ENCODE assay signal across 8 cellular contexts in the genomic region with DNA sequence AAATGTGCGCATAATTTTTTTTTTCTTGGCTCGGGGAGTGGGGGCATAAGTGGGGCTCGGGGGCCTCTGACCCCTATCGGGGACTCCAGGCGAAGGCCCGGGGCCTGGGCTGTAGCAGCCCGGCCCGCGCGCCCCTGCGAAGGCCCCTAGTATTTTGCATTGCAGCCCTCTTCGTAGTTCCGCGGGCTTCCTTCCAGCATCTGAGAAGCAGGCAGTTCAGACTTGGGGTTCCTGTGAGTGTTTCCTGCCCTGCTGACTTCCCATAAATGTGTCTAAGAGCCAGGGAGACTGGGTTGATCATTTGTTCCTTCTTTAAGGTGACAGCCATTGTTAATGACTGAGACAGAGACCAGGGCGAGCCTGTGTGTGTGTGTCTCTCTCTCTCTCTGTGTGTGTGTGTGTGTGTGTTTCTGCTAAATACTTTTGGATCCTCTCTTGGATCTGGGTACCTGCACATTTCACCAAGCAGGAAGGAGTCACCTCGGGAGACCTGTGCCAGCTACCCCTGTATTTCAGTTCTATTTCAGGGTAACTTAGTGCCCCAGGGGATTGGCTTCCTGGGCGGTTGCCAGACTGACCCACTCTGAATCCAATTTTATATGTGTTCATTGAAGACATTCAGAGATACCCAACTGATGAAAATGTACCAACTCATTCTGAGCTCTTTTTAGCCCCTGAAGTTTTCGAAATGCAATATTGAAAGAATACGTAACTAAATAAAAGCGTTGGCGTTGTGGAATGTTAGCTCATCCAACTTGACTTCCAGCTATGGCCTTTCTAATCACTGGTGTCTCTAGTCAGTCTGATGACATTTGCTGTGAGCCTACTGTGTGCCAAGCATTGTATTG. TPM values are rescaled to one million over a fixed set of nuclear protein-coding genes. Genes with fewer than 3 reads are reported as not detected.
A peak's percentile ranks its signal among the peaks of the same experiment; 100 is the strongest.
DNase-seq lines count a peak whose midpoint lies in the region; TF ChIP-seq lines count a peak whose summit lies in the region.

No MANE protein-coding gene starts in this region.

- in situ Hi-C loops in GM23248 (cut with MboI): no loop called here

- peak overlapping the region; percentile 81 for H3K4me2 ChIP-seq in GM23248 (ENCODE audit: unreplicated experiment)
- H3K4me2 ChIP-seq in KMS-11: peak overlapping the region; percentile 46
- H3K4me2 ChIP-seq in mesenchymal stem cell (ENCODE audit: low read length, poor library complexity, severe bottlenecking): peak overlapping the region; percentile 77

- peaks cover 8% of the 10 kb centered on the region for H3K4me1 ChIP-seq in GM23248 (ENCODE audit: insufficient read depth)
- H3K4me1 ChIP-seq in KMS-11 (ENCODE audit: low read depth, poor library complexity, severe bottlenecking): peaks cover 10% of the 10 kb centered on the region
- H3K4me1 ChIP-seq in mesenchymal stem cell (ENCODE audit: control insufficient read depth, insufficient read depth, low read depth, low read length): peaks cover 4% of the 10 kb centered on the region
- H3K4me1 ChIP-seq in stomach: peaks cover 8 to 39% (median 14%) of the 10 kb centered on the region in 4 donors

- no peak overlapping the region for H4K91ac ChIP-seq in mesenchymal stem cell (ENCODE audit: low read length)

- H3K27me3 Mint-ChIP-seq in endothelial cell (ENCODE audit: unreplicated experiment): peaks cover 9% of the 10 kb centered on the region

- H3K36me3 ChIP-seq in GM23248 (ENCODE audit: low read depth) (no peaks in the 10 kb centered on the region; the same call in 1 of the 2 replicates), KMS-11 (ENCODE audit: insufficient read depth) (no peaks in the 10 kb centered on the region), mesenchymal stem cell (ENCODE audit: control insufficient read depth in 1 of 2, insufficient read depth in 2 of 2, low read depth in 1 of 2, low read length in 2 of 2) (no peaks in the 10 kb centered on the region), stomach (no peaks in the 10 kb centered on the region)

- WGBS in GM23248 (ENCODE audit: low coverage in 1 of 2, low lambda C conversion rate in 2 of 2, missing lambda C conversion rate in 2 of 2), 2 experiments: 11 to 19% methylated on average over 14 to 21 of the region's 21 CpGs
- 24% methylated on average over 21 of the region's 21 CpGs for WGBS in mesenchymal stem cell
- WGBS in stomach, 5 donors: 19 to 38% (median 20%) methylated on average over 9 to 21 of the region's 21 CpGs

- peaks cover 38% of the 10 kb centered on the region for H3K4me1 Mint-ChIP-seq in endothelial cell (ENCODE audit: unreplicated experiment)

- peak overlapping the region; percentile 83 for H3K27ac ChIP-seq in GM23248
- H3K27ac ChIP-seq in KMS-11: peak overlapping the region; percentile 26
- no peak overlapping the region for H3K27ac ChIP-seq in mesenchymal stem cell (ENCODE audit: low read length, poor library complexity, severe bottlenecking)
- peak overlapping the region; percentile 86 to 94 (median 92) for H3K27ac ChIP-seq in stomach

- H2BK5ac ChIP-seq in mesenchymal stem cell (ENCODE audit: low read depth, low read length, poor library complexity, severe bottlenecking): no peak overlapping the region

- no peak for TF ChIP-seq POLR2A in stomach (IDR thresholded peaks at IDR 0.05)

- H2AFZ ChIP-seq in GM23248: peak overlapping the region; percentile 84
- peak overlapping the region; percentile 55 for H2AFZ ChIP-seq in KMS-11 (ENCODE audit: low read depth)
- no peak overlapping the region for H2AFZ ChIP-seq in mesenchymal stem cell (ENCODE audit: low read depth, low read length)

- H3K4me3 ChIP-seq in GM23248 (peak overlapping the region; percentile 82), KMS-11 (IDR thresholded peaks at IDR 0.05; ENCODE audit: insufficient read depth, low read depth, low read length) (no peak overlapping the region), mesenchymal stem cell (ENCODE audit: insufficient read depth in 1 of 2, low read depth in 1 of 2, low read length in 2 of 2) (peak overlapping the region; percentile 75 to 87), stomach (peak overlapping the region; percentile 54 to 69 (median 67))

- no peaks in the 10 kb centered on the region for H3K9me2 ChIP-seq in GM23248 (ENCODE audit: insufficient read depth)

- H3K4ac ChIP-seq in mesenchymal stem cell (ENCODE audit: low read depth in 1 of 2, low read length in 2 of 2): peak overlapping the region in 1 of 2 experiments; percentile 85

- no peak for TF ChIP-seq EP300 in stomach (IDR thresholded peaks at IDR 0.05)

- no peaks in the 10 kb centered on the region for H4K20me1 ChIP-seq in GM23248 (ENCODE audit: insufficient read depth)
- H4K20me1 ChIP-seq in KMS-11 (ENCODE audit: insufficient read depth): no peaks in the 10 kb centered on the region

- no peak overlapping the region for H2AK5ac ChIP-seq in mesenchymal stem cell (ENCODE audit: low read length, severe bottlenecking)

- H3K36me3 Mint-ChIP-seq in endothelial cell (ENCODE audit: low read depth, unreplicated experiment): peaks cover 20% of the 10 kb centered on the region

- peaks cover 29% of the 10 kb centered on the region for H3F3A ChIP-seq in GM23248 (ENCODE audit: insufficient read depth)

- H2BK15ac ChIP-seq in mesenchymal stem cell (ENCODE audit: low read depth, poor library complexity, severe bottlenecking): no peak overlapping the region

- DNase-seq in NCI-H1105 treated with DMSO at 0.1 percent for 48 hours (lab: John Stamatoyannopoulos, UW) (peak; percentile 7), NCI-H1105 (lab: John Stamatoyannopoulos, UW) (no peak), GM23248 (peak; percentile 85), endothelial cell (ENCODE audit: low spot score) (peak; percentile 25), mesenchymal stem cell (peak; percentile 69), stomach (peak; percentile 37)
- DNase-seq in activated CD4-positive, alpha-beta T cell treated with anti-CD3 and anti-CD28 coated beads, Interleukin-2, amount 50 U/mL, for 1 hour: peak; percentile 19

- intact Hi-C loops in stomach (cut with DNase I; ENCODE audit: low total_unique reads): no loop called here

- H3K9ac ChIP-seq in GM23248 (peak overlapping the region; percentile 96), KMS-11 (peak overlapping the region; percentile 76), mesenchymal stem cell (ENCODE audit: low read length) (peak overlapping the region; percentile 95)

- peak overlapping the region; percentile 47 for H4K8ac ChIP-seq in mesenchymal stem cell (ENCODE audit: low read length)

- H3K9me3 ChIP-seq in GM23248 (ENCODE audit: low read depth) (no peaks in the 10 kb centered on the region), mesenchymal stem cell (ENCODE audit: control insufficient read depth, low read length) (peaks cover 5% of the 10 kb centered on the region), stomach (peaks cover 0 to 15% (median 0%) of the 10 kb centered on the region in 4 donors)

- peak overlapping the region; percentile 64 for H2BK120ac ChIP-seq in mesenchymal stem cell (ENCODE audit: low read depth, low read length)

- H3K79me1 ChIP-seq in mesenchymal stem cell (replicated peaks; ENCODE audit: low read length, poor library complexity, severe bottlenecking): peaks cover 16% of the 10 kb centered on the region

- H3K23ac ChIP-seq in mesenchymal stem cell (ENCODE audit: low read length in 2 of 2): peak overlapping the region in 1 of 2 experiments; percentile 83

- peak overlapping the region in 1 of 2 experiments; percentile 24 for H2BK12ac ChIP-seq in mesenchymal stem cell (ENCODE audit: low read length in 2 of 2)

- H3K27me3 ChIP-seq in GM23248 (replicated peaks; ENCODE audit: insufficient read depth) (no peaks in the 10 kb centered on the region), KMS-11 (ENCODE audit: insufficient read depth, low read depth) (no peaks in the 10 kb centered on the region), mesenchymal stem cell (ENCODE audit: control insufficient read depth in 1 of 2, insufficient read depth in 1 of 2, low read length in 2 of 2) (no peaks in the 10 kb centered on the region), stomach (no peaks in the 10 kb centered on the region)

- H3K9me3 Mint-ChIP-seq in endothelial cell (ENCODE audit: unreplicated experiment): peaks cover 3% of the 10 kb centered on the region

- peak overlapping the region; percentile 98 for H3K4me3 Mint-ChIP-seq in endothelial cell (ENCODE audit: unreplicated experiment)

- peak overlapping the region; percentile 96 for H3K27ac Mint-ChIP-seq in endothelial cell (ENCODE audit: unreplicated experiment)

- no peak for TF ChIP-seq CTCF in KMS-11 (conservative IDR thresholded peaks at IDR 0.05; ENCODE audit: low read depth, low read length)
- no peak for TF ChIP-seq CTCF in endothelial cell (IDR thresholded peaks at IDR 0.05; ENCODE audit: unreplicated experiment)
- TF ChIP-seq CTCF in stomach (IDR thresholded peaks at IDR 0.05): no peak

- H3K14ac ChIP-seq in mesenchymal stem cell (ENCODE audit: low read length in 2 of 2): no peak overlapping the region

- peak overlapping the region; percentile 46 to 92 for H3K18ac ChIP-seq in mesenchymal stem cell (ENCODE audit: low read depth in 1 of 2, low read length in 2 of 2)

- H3K79me2 ChIP-seq in GM23248 (ENCODE audit: insufficient read depth) (peaks cover 36% of the 10 kb centered on the region), KMS-11 (ENCODE audit: insufficient read depth, low read depth) (peaks cover 14% of the 10 kb centered on the region; the same call in 1 of the 2 replicates)

RNA-seq across cellular contexts. Expression of gene MSRB2, which starts 0.8 kb away (rescaled TPM):
- total RNA-seq in GM23248 (2014; rRNA removed; shearing (Covaris generic)): 25.0 and 35.0 TPM in 2 replicates
- polyA plus RNA-seq in GM23248 (2016; fragmentation: Nextera tagmentation; extraction: Ambion mirVana) (69.5 and 69.7 TPM in 2 replicates), stomach (10 to 100 TPM; 14.1 to 35.6 (median 21.6) TPM)
- total RNA-seq in endothelial cell (ENCODE audit: unreplicated experiment) (29.9 TPM), stomach (10 to 100 TPM in 2 of 5 donors, 1 to 10 TPM in 3; 2.3 to 32.2 (median 8.3) TPM)
- polyA plus RNA-seq in mesenchymal stem cell (2013, experiment 1 of 2): 15.6 TPM
- 15.2 TPM for polyA plus RNA-seq in mesenchymal stem cell (2013, experiment 2 of 2)
